Comparison of ENCODE assay signal across 1 cellular context in the genomic region with DNA sequence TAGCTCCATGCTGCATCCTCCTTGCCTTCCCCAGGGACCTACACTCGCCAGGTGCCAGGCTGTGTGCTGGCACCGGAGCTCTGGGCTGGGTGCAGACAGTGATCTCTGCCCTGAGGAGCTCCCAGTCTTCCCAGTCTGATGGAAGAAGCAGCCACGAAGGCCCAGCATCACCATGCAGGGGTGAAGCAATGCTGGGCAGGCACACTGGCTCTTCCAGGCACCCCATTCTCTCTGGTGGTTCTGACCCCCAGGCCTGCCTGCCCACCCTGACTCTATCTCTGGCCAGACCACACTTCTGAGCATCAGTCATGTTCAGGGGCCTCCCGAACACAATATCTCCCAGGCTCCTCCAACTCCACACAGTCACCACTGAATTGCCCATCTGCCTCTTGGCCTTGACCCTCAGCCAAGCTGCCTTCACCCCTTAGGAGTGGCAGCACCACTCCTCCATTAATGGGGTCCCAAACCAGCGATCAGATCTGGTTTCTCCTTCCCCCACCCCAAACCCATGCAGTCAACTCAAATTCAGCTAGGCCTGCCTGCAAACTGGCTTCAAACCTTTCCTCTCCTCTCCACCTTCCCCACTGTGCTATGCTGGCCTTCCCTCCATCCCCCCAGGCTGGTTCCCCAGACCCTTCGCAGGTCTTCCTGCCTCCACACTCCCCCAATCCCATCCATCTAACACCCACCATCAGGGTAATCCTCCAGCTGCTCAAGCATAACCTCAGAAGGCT.
TF ChIP-seq lines count a peak whose summit lies in the region.

No MANE protein-coding gene starts in this region.

TF ChIP-seq in H1, 55 proteins besides CTCF, POLR2A, EP300 and RAD21 (continued from another document):
- no peak for TF ChIP-seq SIRT6 (IDR thresholded peaks at IDR 0.05; ENCODE audit: low read length)
- TF ChIP-seq CBX5 (IDR thresholded peaks at IDR 0.05; ENCODE audit: low read depth, low read length) = no peak
- TF ChIP-seq USF2 (IDR thresholded peaks at IDR 0.05; ENCODE audit: low read length) = no peak
- TF ChIP-seq RBBP5 (IDR thresholded peaks at IDR 0.05; ENCODE audit: borderline replicate concordance, low read depth, low read length) = no peak
- TF ChIP-seq, protein P1, sequence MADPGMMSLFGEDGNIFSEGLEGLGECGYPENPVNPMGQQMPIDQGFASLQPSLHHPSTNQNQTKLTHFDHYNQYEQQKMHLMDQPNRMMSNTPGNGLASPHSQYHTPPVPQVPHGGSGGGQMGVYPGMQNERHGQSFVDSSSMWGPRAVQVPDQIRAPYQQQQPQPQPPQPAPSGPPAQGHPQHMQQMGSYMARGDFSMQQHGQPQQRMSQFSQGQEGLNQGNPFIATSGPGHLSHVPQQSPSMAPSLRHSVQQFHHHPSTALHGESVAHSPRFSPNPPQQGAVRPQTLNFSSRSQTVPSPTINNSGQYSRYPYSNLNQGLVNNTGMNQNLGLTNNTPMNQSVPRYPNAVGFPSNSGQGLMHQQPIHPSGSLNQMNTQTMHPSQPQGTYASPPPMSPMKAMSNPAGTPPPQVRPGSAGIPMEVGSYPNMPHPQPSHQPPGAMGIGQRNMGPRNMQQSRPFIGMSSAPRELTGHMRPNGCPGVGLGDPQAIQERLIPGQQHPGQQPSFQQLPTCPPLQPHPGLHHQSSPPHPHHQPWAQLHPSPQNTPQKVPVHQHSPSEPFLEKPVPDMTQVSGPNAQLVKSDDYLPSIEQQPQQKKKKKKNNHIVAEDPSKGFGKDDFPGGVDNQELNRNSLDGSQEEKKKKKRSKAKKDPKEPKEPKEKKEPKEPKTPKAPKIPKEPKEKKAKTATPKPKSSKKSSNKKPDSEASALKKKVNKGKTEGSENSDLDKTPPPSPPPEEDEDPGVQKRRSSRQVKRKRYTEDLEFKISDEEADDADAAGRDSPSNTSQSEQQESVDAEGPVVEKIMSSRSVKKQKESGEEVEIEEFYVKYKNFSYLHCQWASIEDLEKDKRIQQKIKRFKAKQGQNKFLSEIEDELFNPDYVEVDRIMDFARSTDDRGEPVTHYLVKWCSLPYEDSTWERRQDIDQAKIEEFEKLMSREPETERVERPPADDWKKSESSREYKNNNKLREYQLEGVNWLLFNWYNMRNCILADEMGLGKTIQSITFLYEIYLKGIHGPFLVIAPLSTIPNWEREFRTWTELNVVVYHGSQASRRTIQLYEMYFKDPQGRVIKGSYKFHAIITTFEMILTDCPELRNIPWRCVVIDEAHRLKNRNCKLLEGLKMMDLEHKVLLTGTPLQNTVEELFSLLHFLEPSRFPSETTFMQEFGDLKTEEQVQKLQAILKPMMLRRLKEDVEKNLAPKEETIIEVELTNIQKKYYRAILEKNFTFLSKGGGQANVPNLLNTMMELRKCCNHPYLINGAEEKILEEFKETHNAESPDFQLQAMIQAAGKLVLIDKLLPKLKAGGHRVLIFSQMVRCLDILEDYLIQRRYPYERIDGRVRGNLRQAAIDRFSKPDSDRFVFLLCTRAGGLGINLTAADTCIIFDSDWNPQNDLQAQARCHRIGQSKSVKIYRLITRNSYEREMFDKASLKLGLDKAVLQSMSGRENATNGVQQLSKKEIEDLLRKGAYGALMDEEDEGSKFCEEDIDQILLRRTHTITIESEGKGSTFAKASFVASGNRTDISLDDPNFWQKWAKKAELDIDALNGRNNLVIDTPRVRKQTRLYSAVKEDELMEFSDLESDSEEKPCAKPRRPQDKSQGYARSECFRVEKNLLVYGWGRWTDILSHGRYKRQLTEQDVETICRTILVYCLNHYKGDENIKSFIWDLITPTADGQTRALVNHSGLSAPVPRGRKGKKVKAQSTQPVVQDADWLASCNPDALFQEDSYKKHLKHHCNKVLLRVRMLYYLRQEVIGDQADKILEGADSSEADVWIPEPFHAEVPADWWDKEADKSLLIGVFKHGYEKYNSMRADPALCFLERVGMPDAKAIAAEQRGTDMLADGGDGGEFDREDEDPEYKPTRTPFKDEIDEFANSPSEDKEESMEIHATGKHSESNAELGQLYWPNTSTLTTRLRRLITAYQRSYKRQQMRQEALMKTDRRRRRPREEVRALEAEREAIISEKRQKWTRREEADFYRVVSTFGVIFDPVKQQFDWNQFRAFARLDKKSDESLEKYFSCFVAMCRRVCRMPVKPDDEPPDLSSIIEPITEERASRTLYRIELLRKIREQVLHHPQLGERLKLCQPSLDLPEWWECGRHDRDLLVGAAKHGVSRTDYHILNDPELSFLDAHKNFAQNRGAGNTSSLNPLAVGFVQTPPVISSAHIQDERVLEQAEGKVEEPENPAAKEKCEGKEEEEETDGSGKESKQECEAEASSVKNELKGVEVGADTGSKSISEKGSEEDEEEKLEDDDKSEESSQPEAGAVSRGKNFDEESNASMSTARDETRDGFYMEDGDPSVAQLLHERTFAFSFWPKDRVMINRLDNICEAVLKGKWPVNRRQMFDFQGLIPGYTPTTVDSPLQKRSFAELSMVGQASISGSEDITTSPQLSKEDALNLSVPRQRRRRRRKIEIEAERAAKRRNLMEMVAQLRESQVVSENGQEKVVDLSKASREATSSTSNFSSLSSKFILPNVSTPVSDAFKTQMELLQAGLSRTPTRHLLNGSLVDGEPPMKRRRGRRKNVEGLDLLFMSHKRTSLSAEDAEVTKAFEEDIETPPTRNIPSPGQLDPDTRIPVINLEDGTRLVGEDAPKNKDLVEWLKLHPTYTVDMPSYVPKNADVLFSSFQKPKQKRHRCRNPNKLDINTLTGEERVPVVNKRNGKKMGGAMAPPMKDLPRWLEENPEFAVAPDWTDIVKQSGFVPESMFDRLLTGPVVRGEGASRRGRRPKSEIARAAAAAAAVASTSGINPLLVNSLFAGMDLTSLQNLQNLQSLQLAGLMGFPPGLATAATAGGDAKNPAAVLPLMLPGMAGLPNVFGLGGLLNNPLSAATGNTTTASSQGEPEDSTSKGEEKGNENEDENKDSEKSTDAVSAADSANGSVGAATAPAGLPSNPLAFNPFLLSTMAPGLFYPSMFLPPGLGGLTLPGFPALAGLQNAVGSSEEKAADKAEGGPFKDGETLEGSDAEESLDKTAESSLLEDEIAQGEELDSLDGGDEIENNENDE (IDR thresholded peaks at IDR 0.05; ENCODE audit: insufficient replicate concordance, low read length) = no peak
